33 cellular contexts compared by ENCODE assay signal in the genomic region with DNA sequence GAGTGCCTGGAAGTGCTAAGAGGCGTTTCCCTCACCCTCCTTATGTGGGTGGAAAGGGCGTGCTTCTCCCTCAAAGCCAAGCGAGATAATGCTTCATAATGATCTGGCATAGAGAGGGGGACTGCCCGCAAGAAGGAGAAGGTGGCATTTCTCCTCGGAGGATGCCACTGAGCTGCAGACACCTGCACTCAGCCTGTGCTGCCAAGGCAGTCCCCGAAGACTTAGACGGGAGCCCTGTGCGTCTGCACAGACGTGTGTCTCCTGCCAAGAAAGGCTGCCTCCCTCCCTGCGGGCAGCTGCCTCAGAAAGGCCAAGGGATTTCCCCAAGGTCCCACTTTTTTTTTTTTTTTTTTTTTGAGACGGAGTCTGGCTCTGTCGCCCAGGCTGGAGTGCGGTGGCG. TPM values are rescaled to one million over a fixed set of nuclear protein-coding genes. Genes with fewer than 3 reads are reported as not detected.
"Had no signal": no experiment of that assay in that cellular context is flagged by ENCODE, and none has a peak within 500 bp of the region (broad histone marks: within the 10 kb centered on the region; RNA-seq: fewer than 3 reads in every experiment).

No MANE protein-coding gene starts in this region.

- H3K27me3 Mint-ChIP-seq: activated naive CD4-positive, alpha-beta T cell treated with anti-CD3 and anti-CD28 coated beads, Interleukin-2, amount 50 U/mL, for 24 hours had no signal

- DNase-seq: activated CD4-positive, alpha-beta T cell treated with anti-CD3 and anti-CD28 coated beads for 4 hours; activated CD4-positive, alpha-beta T cell treated with anti-CD3 and anti-CD28 coated beads, Interleukin-2, amount 50 U/mL, for 4 hours; activated naive CD8-positive, alpha-beta T cell treated with anti-CD3 and anti-CD28 coated beads, Interleukin-2, amount 50 U/mL, for 24 hours; activated T-cell treated with anti-CD3 and anti-CD28 coated beads, Interleukin-2, amount 50 U/mL, for 4 hours; amygdala; caudate nucleus; cortex of kidney; effector memory CD8-positive, alpha-beta T cell; hippocampal formation; left cardiac atrium; mammary epithelial cell; natural killer cell; retina; small intestine; stimulated activated CD4-positive, alpha-beta T cell treated with anti-CD3 and anti-CD28 coated beads, Interleukin-4, amount 100 ng/mL, for 24 hours; stimulated activated naive CD8-positive, alpha-beta T cell treated with anti-CD3 and anti-CD28 coated beads, Interleukin-15, amount 100 ng/mL, for 72 hours; substantia nigra; T-helper 9 cell; thyroid gland had no signal

- H3K27ac Mint-ChIP-seq: activated naive CD4-positive, alpha-beta T cell treated with anti-CD3 and anti-CD28 coated beads, Interleukin-2, amount 50 U/mL, for 24 hours; activated naive CD8-positive, alpha-beta T cell treated with anti-CD3 and anti-CD28 coated beads, Interleukin-2, amount 50 U/mL, for 24 hours; activated T-helper 17 cell treated with anti-CD3 and anti-CD28 coated beads, Interleukin-2, amount 50 U/mL, for 72 hours; effector memory CD8-positive, alpha-beta T cell; natural killer cell; progenitor cell of endocrine pancreas; stimulated activated effector memory CD8-positive, alpha-beta T cell treated with anti-CD3 and anti-CD28 coated beads, Interleukin-12 subunit alpha, Interleukin-12 subunit beta, amount 100 ng/mL, for 72 hours; stimulated activated naive CD8-positive, alpha-beta T cell treated with anti-CD3 and anti-CD28 coated beads, Interleukin-15, amount 100 ng/mL, for 72 hours; T-helper 1 cell treated with Interleukin-12 subunit alpha and Interleukin-12 subunit beta and Interleukin-4 antibody, amounts not matched to agents 30 μg/mL and 1 μg/mL, for 36 hours had no signal

- H3K9me3 Mint-ChIP-seq: activated naive CD4-positive, alpha-beta T cell treated with anti-CD3 and anti-CD28 coated beads, Interleukin-2, amount 50 U/mL, for 24 hours; activated naive CD8-positive, alpha-beta T cell treated with anti-CD3 and anti-CD28 coated beads, Interleukin-2, amount 50 U/mL, for 24 hours; activated T-cell treated with anti-CD3 and anti-CD28 coated beads, Interleukin-2, amount 50 U/mL, for 4 hours; activated T-helper 17 cell treated with anti-CD3 and anti-CD28 coated beads, Interleukin-2, amount 50 U/mL, for 72 hours; effector memory CD8-positive, alpha-beta T cell; natural killer cell; stimulated activated effector memory CD8-positive, alpha-beta T cell treated with anti-CD3 and anti-CD28 coated beads, Interleukin-12 subunit alpha, Interleukin-12 subunit beta, amount 100 ng/mL, for 72 hours; stimulated activated naive CD8-positive, alpha-beta T cell treated with anti-CD3 and anti-CD28 coated beads, Interleukin-15, amount 100 ng/mL, for 72 hours; T-helper 1 cell treated with Interleukin-12 subunit alpha and Interleukin-12 subunit beta and Interleukin-4 antibody, amounts not matched to agents 30 μg/mL and 1 μg/mL, for 36 hours had no signal

- H3K36me3 Mint-ChIP-seq: natural killer cell; stimulated activated effector memory CD8-positive, alpha-beta T cell treated with anti-CD3 and anti-CD28 coated beads, Interleukin-12 subunit alpha, Interleukin-12 subunit beta, amount 100 ng/mL, for 72 hours had no signal

- H3K4me3 Mint-ChIP-seq: activated naive CD4-positive, alpha-beta T cell treated with anti-CD3 and anti-CD28 coated beads, Interleukin-2, amount 50 U/mL, for 24 hours; activated naive CD8-positive, alpha-beta T cell treated with anti-CD3 and anti-CD28 coated beads, Interleukin-2, amount 50 U/mL, for 24 hours; activated T-cell treated with anti-CD3 and anti-CD28 coated beads, Interleukin-2, amount 50 U/mL, for 4 hours; activated T-helper 17 cell treated with anti-CD3 and anti-CD28 coated beads, Interleukin-2, amount 50 U/mL, for 72 hours; effector memory CD8-positive, alpha-beta T cell; natural killer cell; stimulated activated effector memory CD8-positive, alpha-beta T cell treated with anti-CD3 and anti-CD28 coated beads, Interleukin-12 subunit alpha, Interleukin-12 subunit beta, amount 100 ng/mL, for 72 hours; stimulated activated naive CD8-positive, alpha-beta T cell treated with anti-CD3 and anti-CD28 coated beads, Interleukin-15, amount 100 ng/mL, for 72 hours; T-helper 1 cell treated with Interleukin-12 subunit alpha and Interleukin-12 subunit beta and Interleukin-4 antibody, amounts not matched to agents 30 μg/mL and 1 μg/mL, for 36 hours had no signal

- H3K9me3 ChIP-seq: gastroesophageal sphincter, thyroid gland, upper lobe of left lung had no signal

- H3K4me3 ChIP-seq: gastroesophageal sphincter, thyroid gland, upper lobe of left lung had no signal

- H3K36me3 ChIP-seq: thyroid gland, upper lobe of left lung had no signal

- H3K27me3 ChIP-seq: gastroesophageal sphincter, thyroid gland, upper lobe of left lung had no signal

- ATAC-seq: activated naive CD8-positive, alpha-beta T cell treated with anti-CD3 and anti-CD28 coated beads, Interleukin-2, amount 50 U/mL, for 24 hours; activated T-cell treated with anti-CD3 and anti-CD28 coated beads, Interleukin-2, amount 50 U/mL, for 4 hours; activated T-helper 17 cell treated with anti-CD3 and anti-CD28 coated beads, Interleukin-2, amount 50 U/mL, for 72 hours; effector memory CD8-positive, alpha-beta T cell; gastroesophageal sphincter; natural killer cell; sciatic nerve; stimulated activated effector memory CD8-positive, alpha-beta T cell treated with anti-CD3 and anti-CD28 coated beads, Interleukin-12 subunit alpha, Interleukin-12 subunit beta, amount 100 ng/mL, for 72 hours; stimulated activated naive CD8-positive, alpha-beta T cell treated with anti-CD3 and anti-CD28 coated beads, Interleukin-15, amount 100 ng/mL, for 72 hours had no signal

- H3K4me1 Mint-ChIP-seq: activated naive CD4-positive, alpha-beta T cell treated with anti-CD3 and anti-CD28 coated beads, Interleukin-2, amount 50 U/mL, for 24 hours; activated naive CD8-positive, alpha-beta T cell treated with anti-CD3 and anti-CD28 coated beads, Interleukin-2, amount 50 U/mL, for 24 hours; activated T-helper 17 cell treated with anti-CD3 and anti-CD28 coated beads, Interleukin-2, amount 50 U/mL, for 72 hours; natural killer cell; stimulated activated naive CD8-positive, alpha-beta T cell treated with anti-CD3 and anti-CD28 coated beads, Interleukin-15, amount 100 ng/mL, for 72 hours had no signal

RNA-seq across cellular contexts. Expression of a gene that starts 48.1 kb away (rescaled TPM):
- total RNA-seq: activated T-cell treated with anti-CD3 and anti-CD28 coated beads, Interleukin-2, amount 50 U/mL, for 4 hours; activated T-helper 17 cell treated with anti-CD3 and anti-CD28 coated beads, Interleukin-2, amount 50 U/mL, for 72 hours; chondrocyte; endothelial cell of umbilical vein; fibroblast of lung; fibroblast of villous mesenchyme; gastroesophageal sphincter; left cardiac atrium; liver; mammary epithelial cell; natural killer cell; osteoblast; progenitor cell of endocrine pancreas; sciatic nerve; upper lobe of left lung had no signal
